Comparison of ENCODE assay signal across 16 cellular contexts in the genomic region with DNA sequence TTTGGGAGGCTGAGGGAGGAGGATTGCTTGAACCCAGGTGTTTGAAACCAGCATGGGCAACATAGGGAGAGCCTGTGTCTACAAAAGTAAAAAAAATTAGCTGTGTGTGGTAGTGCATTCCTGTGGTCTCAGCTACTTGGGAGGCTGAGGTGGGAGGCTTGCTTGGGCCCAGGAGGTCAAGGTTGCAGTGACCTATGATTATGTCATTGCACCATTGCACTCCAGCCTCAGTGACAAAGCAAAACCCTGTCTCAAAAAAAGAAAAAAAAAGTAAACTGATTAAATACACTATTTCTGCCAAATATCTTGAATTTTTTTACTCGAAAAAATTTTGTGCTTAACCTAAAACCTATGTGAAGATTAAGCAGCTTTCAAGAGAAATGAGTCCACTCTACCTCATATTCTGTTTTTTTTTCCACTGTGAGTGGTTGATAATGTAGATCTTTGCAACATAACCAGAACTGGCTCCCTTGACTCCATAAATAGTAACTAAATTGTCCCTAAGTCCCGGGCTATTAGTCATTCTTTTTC. TPM values are rescaled to one million over a fixed set of nuclear protein-coding genes. Genes with fewer than 3 reads are reported as not detected.
DNase-seq lines count a peak whose midpoint lies in the region; ATAC-seq, FAIRE-seq and TF ChIP-seq lines count a peak whose summit lies in the region.
"Had no signal": no experiment of that assay in that cellular context is flagged by ENCODE, and none has a peak within 500 bp of the region (broad histone marks: within the 10 kb centered on the region; RNA-seq: fewer than 3 reads in every experiment).

No MANE protein-coding gene starts in this region.

- H3K27ac ChIP-seq in ascending aorta = peak overlapping the region; percentile 59 to 61
- H3K27ac ChIP-seq in left lung = no peak overlapping the region
- H3K27ac ChIP-seq in vagina = no peak overlapping the region
- no peak overlapping the region for H3K27ac ChIP-seq in naive thymus-derived CD4-positive, alpha-beta T cell (ENCODE audit: low read depth, low read length)
- H3K27ac ChIP-seq: heart left ventricle had no signal

- peak; percentile 26 for FAIRE-seq in HTR-8/SVneo (lab: Jason Lieb, UNC)

- H3K4me3 ChIP-seq in AG10803 (ENCODE audit: low read length) (no peak overlapping the region), ascending aorta (no peak overlapping the region), left lung (no peak overlapping the region), vagina (no peak overlapping the region)
- no peak overlapping the region for H3K4me3 ChIP-seq in naive thymus-derived CD4-positive, alpha-beta T cell (ENCODE audit: low read length)
- H3K4me3 ChIP-seq: heart left ventricle had no signal

- peak; percentile 82 for DNase-seq in AG10803 (ENCODE audit: low read depth)
- no peak for DNase-seq in HTR-8/SVneo (ENCODE audit: insufficient read length, low spot score)
- DNase-seq in ascending aorta (ENCODE audit: low spot score in 2 of 2) = no peak
- no peak for DNase-seq in left lung
- no peak for DNase-seq in vagina (ENCODE audit: extremely low spot score in 2 of 2)
- DNase-seq in naive thymus-derived CD4-positive, alpha-beta T cell = no peak
- no peak for DNase-seq in SKM-1 (lab: John Stamatoyannopoulos, UW; ENCODE audit: unreplicated experiment)
- no peak for DNase-seq in activated T-cell treated with anti-CD3 and anti-CD28 coated beads, Interleukin-2, amount 50 U/mL, for 1 hour
- DNase-seq: activated CD4-positive, alpha-beta T cell treated with anti-CD3 and anti-CD28 coated beads for 36 hours; activated T-cell treated with anti-CD3 and anti-CD28 coated beads, Interleukin-2, amount 50 U/mL, for 4 hours; endodermal cell; heart left ventricle; left cardiac atrium; natural killer cell; stimulated activated CD4-positive, alpha-beta T cell treated with anti-CD3 and anti-CD28 coated beads, Interleukin-4, amount 100 ng/mL, for 4 hours; stimulated activated naive CD8-positive, alpha-beta T cell treated with anti-CD3 and anti-CD28 coated beads, Interleukin-15, amount 100 ng/mL, for 72 hours had no signal

- peak; percentile 26 for ATAC-seq in left lung
- no peak for ATAC-seq in naive thymus-derived CD4-positive, alpha-beta T cell
- ATAC-seq: heart left ventricle; natural killer cell; stimulated activated naive CD8-positive, alpha-beta T cell treated with anti-CD3 and anti-CD28 coated beads, Interleukin-15, amount 100 ng/mL, for 72 hours had no signal

- POLR2A ChIA-PET in naive thymus-derived CD4-positive, alpha-beta T cell (lab: Charles Lee) = no interaction called here

- H3K27ac Mint-ChIP-seq in naive thymus-derived CD4-positive, alpha-beta T cell = no peak overlapping the region
- H3K27ac Mint-ChIP-seq: activated CD4-positive, alpha-beta T cell treated with anti-CD3 and anti-CD28 coated beads for 36 hours; endodermal cell; natural killer cell; stimulated activated naive CD8-positive, alpha-beta T cell treated with anti-CD3 and anti-CD28 coated beads, Interleukin-15, amount 100 ng/mL, for 72 hours had no signal

- no peaks in the 10 kb centered on the region for H3K36me3 ChIP-seq in ascending aorta
- H3K36me3 ChIP-seq in left lung = no peaks in the 10 kb centered on the region
- no peaks in the 10 kb centered on the region for H3K36me3 ChIP-seq in vagina
- H3K36me3 ChIP-seq in naive thymus-derived CD4-positive, alpha-beta T cell (ENCODE audit: control insufficient read depth in 2 of 3, insufficient read depth in 3 of 3, low read length in 3 of 3) = no peaks in the 10 kb centered on the region
- H3K36me3 ChIP-seq: heart left ventricle had no signal

- H3K27me3 ChIP-seq in ascending aorta = no peaks in the 10 kb centered on the region
- no peaks in the 10 kb centered on the region for H3K27me3 ChIP-seq in left lung
- no peaks in the 10 kb centered on the region for H3K27me3 ChIP-seq in vagina
- no peaks in the 10 kb centered on the region for H3K27me3 ChIP-seq in naive thymus-derived CD4-positive, alpha-beta T cell (ENCODE audit: control insufficient read depth in 2 of 2, insufficient read depth in 2 of 2, low read length in 2 of 2)
- H3K27me3 ChIP-seq: heart left ventricle had no signal

- peaks cover 0 to 9% (median 0%) of the 10 kb centered on the region in 7 donors for H3K4me1 Mint-ChIP-seq in naive thymus-derived CD4-positive, alpha-beta T cell
- H3K4me1 Mint-ChIP-seq: endodermal cell, natural killer cell had no signal

- CTCF ChIA-PET in naive thymus-derived CD4-positive, alpha-beta T cell (lab: Charles Lee) = no interaction called here

- no peak for TF ChIP-seq POLR2A in vagina (IDR thresholded peaks at IDR 0.05)

- no peak for TF ChIP-seq CTCF in AG10803 (conservative IDR thresholded peaks at IDR 0.05; ENCODE audit: low read length)
- TF ChIP-seq CTCF in ascending aorta (IDR thresholded peaks at IDR 0.05) = no peak
- no peak for TF ChIP-seq CTCF in left lung (IDR thresholded peaks at IDR 0.05)
- TF ChIP-seq CTCF in vagina (IDR thresholded peaks at IDR 0.05) = no peak

- H3K4me1 ChIP-seq in ascending aorta = no peaks in the 10 kb centered on the region
- H3K4me1 ChIP-seq in left lung = peaks cover 0 to 3% of the 10 kb centered on the region in 2 donors
- H3K4me1 ChIP-seq in vagina = no peaks in the 10 kb centered on the region
- H3K4me1 ChIP-seq in naive thymus-derived CD4-positive, alpha-beta T cell (ENCODE audit: control insufficient read depth in 2 of 2, insufficient read depth in 2 of 2, low read length in 2 of 2) = no peaks in the 10 kb centered on the region
- H3K4me1 ChIP-seq: heart left ventricle had no signal

- H3K36me3 Mint-ChIP-seq in naive thymus-derived CD4-positive, alpha-beta T cell = peaks cover 0 to 5% (median 0%) of the 10 kb centered on the region in 5 donors
- H3K36me3 Mint-ChIP-seq: natural killer cell had no signal

- intact Hi-C loops in ascending aorta (cut with DNase I) (loop anchor here (1.0 kb wide), 1 partner anchor 19 kb away; a partner anchor contains a TSS), left lung (cut with DNase I) (no loop called here), vagina (cut with DNase I) (no loop called here)
- intact Hi-C loops in naive thymus-derived CD4-positive, alpha-beta T cell (cut with micrococcal nuclease) = no loop called here

- peaks cover 0 to 3% (median 0%) of the 10 kb centered on the region in 11 donors for H3K9me3 Mint-ChIP-seq in naive thymus-derived CD4-positive, alpha-beta T cell
- H3K9me3 Mint-ChIP-seq: activated T-cell treated with anti-CD3 and anti-CD28 coated beads, Interleukin-2, amount 50 U/mL, for 4 hours; natural killer cell; stimulated activated naive CD8-positive, alpha-beta T cell treated with anti-CD3 and anti-CD28 coated beads, Interleukin-15, amount 100 ng/mL, for 72 hours had no signal

- H3K9me3 ChIP-seq in ascending aorta (no peaks in the 10 kb centered on the region), left lung (no peaks in the 10 kb centered on the region), vagina (no peaks in the 10 kb centered on the region)
- no peaks in the 10 kb centered on the region for H3K9me3 ChIP-seq in naive thymus-derived CD4-positive, alpha-beta T cell (ENCODE audit: control insufficient read depth in 2 of 3, low read length in 3 of 3)
- H3K9me3 ChIP-seq: heart left ventricle had no signal

- H3K4me3 Mint-ChIP-seq in naive thymus-derived CD4-positive, alpha-beta T cell = no peak overlapping the region
- H3K4me3 Mint-ChIP-seq: activated CD4-positive, alpha-beta T cell treated with anti-CD3 and anti-CD28 coated beads for 36 hours; activated T-cell treated with anti-CD3 and anti-CD28 coated beads, Interleukin-2, amount 50 U/mL, for 4 hours; endodermal cell; natural killer cell; stimulated activated naive CD8-positive, alpha-beta T cell treated with anti-CD3 and anti-CD28 coated beads, Interleukin-15, amount 100 ng/mL, for 72 hours had no signal

- H3K27me3 Mint-ChIP-seq in naive thymus-derived CD4-positive, alpha-beta T cell = peaks cover 0 to 6% (median 0%) of the 10 kb centered on the region in 5 donors
- H3K27me3 Mint-ChIP-seq: activated CD4-positive, alpha-beta T cell treated with anti-CD3 and anti-CD28 coated beads for 36 hours; stimulated activated naive CD8-positive, alpha-beta T cell treated with anti-CD3 and anti-CD28 coated beads, Interleukin-15, amount 100 ng/mL, for 72 hours had no signal

RNA-seq across cellular contexts. Expression of a gene that starts 19.4 kb away (rescaled TPM):
- total RNA-seq in ascending aorta (3.7 TPM), left lung (10 to 100 TPM; 18.1 to 25.3 TPM), vagina (8.8 TPM)
- total RNA-seq in naive thymus-derived CD4-positive, alpha-beta T cell = 10 to 100 TPM; 16.3 to 27.6 (median 25.8) TPM
- 10 to 100 TPM; 28.1 to 35.3 TPM for polyA plus RNA-seq in naive thymus-derived CD4-positive, alpha-beta T cell

Comparison
In these comparisons a context has a peak if more than half of its experiments do, and no peak if none do; other contexts are left out.
1. H3K27ac ChIP-seq: peak in ascending aorta (2 of 2); none in left lung (0 of 2), vagina (single experiment) and naive thymus-derived CD4-positive, alpha-beta T cell (single experiment).